In genomic region chr1:12604986-12605385, GRCh38 we compare ENCODE assay signal across 14 cellular contexts. TPM values are rescaled to one million over a fixed set of nuclear protein-coding genes. Genes with fewer than 3 reads are reported as not detected.
A peak's percentile ranks its signal among the peaks of the same experiment; 100 is the strongest.
DNase-seq lines count a peak whose midpoint lies in the region; ATAC-seq and TF ChIP-seq lines count a peak whose summit lies in the region.
"Had no signal": no experiment of that assay in that cellular context is flagged by ENCODE, and none has a peak within 500 bp of the region (broad histone marks: within the 10 kb centered on the region; RNA-seq: fewer than 3 reads in every experiment).

No MANE protein-coding gene starts in this region.

- intact Hi-C loops in activated CD8-positive, alpha-beta T cell treated with anti-CD3 and anti-CD28 coated beads for 36 hours (cut with micrococcal nuclease) = no loop called here
- intact Hi-C loops in IMR-90 (cut with micrococcal nuclease) = loop anchor here (1.0 kb wide), 1 partner anchor 11 kb away; no protein-coding TSS in a partner anchor

- no peak overlapping the region for H3K18ac ChIP-seq in IMR-90 (ENCODE audit: low read depth, low read length)

- no peak for DNase-seq in activated CD8-positive, alpha-beta T cell treated with anti-CD3 and anti-CD28 coated beads, Interleukin-2, amount 10 ng/mL, durations not matched to agents 7 days and 5 days
- no peak for DNase-seq in activated CD8-positive, alpha-beta T cell treated with anti-CD3 and anti-CD28 coated beads for 36 hours
- DNase-seq in IMR-90 (no peak), progenitor cell of endocrine pancreas (ENCODE audit: low spot score, unreplicated experiment) (no peak), NCI-H82 treated with DMSO at 0.1 percent for 48 hours (lab: John Stamatoyannopoulos, UW; ENCODE audit: unreplicated experiment) (no peak), A172 (ENCODE audit: low spot score) (no peak)
- DNase-seq in central memory CD8-positive, alpha-beta T cell (ENCODE audit: low spot score in 2 of 2) = no peak
- DNase-seq: 8988T, DMS79, NCI-H1436 treated with DMSO at 0.1 percent for 48 hours, NCI-H748 treated with DMSO at 0.1 percent for 48 hours had no signal

- peaks cover 76% of the 10 kb centered on the region for H3K4me1 Mint-ChIP-seq in activated CD8-positive, alpha-beta T cell treated with anti-CD3 and anti-CD28 coated beads, Interleukin-2, amount 10 ng/mL, durations not matched to agents 7 days and 5 days (ENCODE audit: low read depth)
- peaks cover 68% of the 10 kb centered on the region for H3K4me1 Mint-ChIP-seq in activated CD8-positive, alpha-beta T cell treated with anti-CD3 and anti-CD28 coated beads for 36 hours (ENCODE audit: low read depth)
- peaks cover 56% of the 10 kb centered on the region for H3K4me1 Mint-ChIP-seq in central memory CD8-positive, alpha-beta T cell
- H3K4me1 Mint-ChIP-seq in progenitor cell of endocrine pancreas (ENCODE audit: low read depth) = peaks cover 59% of the 10 kb centered on the region

- H3K4ac ChIP-seq in IMR-90 (ENCODE audit: low read depth, low read length) = peak overlapping the region; percentile 68; the same call in 1 of the 2 replicates

- peaks cover 15% of the 10 kb centered on the region for H3K9me1 ChIP-seq in IMR-90 (ENCODE audit: insufficient read depth, low read length)

- H3K9me3 ChIP-seq in IMR-90 (ENCODE audit: control insufficient read depth, insufficient read depth, low read length) = no peaks in the 10 kb centered on the region
- H3K9me3 ChIP-seq: gastroesophageal sphincter had no signal

- peak overlapping the region; percentile 73; the same call in 1 of the 2 replicates for H2AK5ac ChIP-seq in IMR-90 (ENCODE audit: low read depth, low read length)

- no peak overlapping the region for H3K4me2 ChIP-seq in IMR-90 (ENCODE audit: low read depth, low read length)

- H3K27me3 ChIP-seq in IMR-90 (ENCODE audit: control insufficient read depth, insufficient read depth, low read length) = no peaks in the 10 kb centered on the region
- H3K27me3 ChIP-seq: gastroesophageal sphincter had no signal

- H4K5ac ChIP-seq in IMR-90 (ENCODE audit: low read depth, low read length) = no peak overlapping the region

- dilution Hi-C loops in IMR-90 (cut with HindIII; ENCODE audit: low sequenced_read_pairs, unreplicated experiment) = no loop called here

- CTCF ChIA-PET in activated CD8-positive, alpha-beta T cell treated with anti-CD3 and anti-CD28 coated beads, Interleukin-2, amount 10 ng/mL, durations not matched to agents 7 days and 5 days (lab: Charles Lee) = interaction anchor here (1.3 to 4.6 kb wide), 4 partner anchors 14 to 332 kb away, joined by 3 to 103 read pairs (median 5); partner anchors contain the start of gene DHRS3
- CTCF ChIA-PET in activated CD8-positive, alpha-beta T cell treated with anti-CD3 and anti-CD28 coated beads for 36 hours (lab: Charles Lee) = interaction anchor here (3.2 kb wide), 1 partner anchor 11 kb away, joined by 23 read pairs; the partner anchor contains the start of gene DHRS3
- CTCF ChIA-PET in IMR-90 (lab: Yijun Ruan, JAX) = interaction anchor here (0.8 kb wide), 1 partner anchor 282 kb away, joined by 3 read pairs; no protein-coding TSS in a partner anchor

- H2BK5ac ChIP-seq in IMR-90 (ENCODE audit: low read depth, low read length, poor library complexity, severe bottlenecking) = no peak overlapping the region

- H4K20me1 ChIP-seq in IMR-90 (ENCODE audit: insufficient read depth, low read length) = peaks cover 9% of the 10 kb centered on the region; the same call in 1 of the 2 replicates

- no peak overlapping the region for H3K4me3 ChIP-seq in IMR-90 (ENCODE audit: insufficient read depth, low read depth, low read length)
- H3K4me3 ChIP-seq: gastroesophageal sphincter had no signal

- no peaks in the 10 kb centered on the region for H3K9me3 Mint-ChIP-seq in activated CD8-positive, alpha-beta T cell treated with anti-CD3 and anti-CD28 coated beads, Interleukin-2, amount 10 ng/mL, durations not matched to agents 7 days and 5 days (ENCODE audit: insufficient read depth)
- peaks cover 8% of the 10 kb centered on the region for H3K9me3 Mint-ChIP-seq in activated CD8-positive, alpha-beta T cell treated with anti-CD3 and anti-CD28 coated beads for 36 hours
- no peaks in the 10 kb centered on the region for H3K9me3 Mint-ChIP-seq in central memory CD8-positive, alpha-beta T cell
- peaks cover 3% of the 10 kb centered on the region for H3K9me3 Mint-ChIP-seq in progenitor cell of endocrine pancreas (ENCODE audit: low read depth)

- in situ Hi-C loops in IMR-90 (cut with MboI; ENCODE audit: low sequenced_read_pairs) = loop anchor here (25.0 kb wide), 1 partner anchor 193 kb away; no protein-coding TSS in a partner anchor

- H2AFZ ChIP-seq in IMR-90 (replicated peaks; ENCODE audit: low read length, poor library complexity) = no peak overlapping the region

- 0 out of 2 replicates have a peak, but pooled peaks cover 4% of the 10 kb centered on the region for H3K36me3 ChIP-seq in IMR-90 (ENCODE audit: control insufficient read depth, insufficient read depth, low read length)

- no TSS peak for BruUV-seq in IMR-90 (replicated peaks; lab: Mats Ljungman, UMichigan)

- H2BK120ac ChIP-seq in IMR-90 (ENCODE audit: low read depth, low read length) = no peak overlapping the region

- peak overlapping the region; percentile 52; the same call in 1 of the 3 replicates for H2BK15ac ChIP-seq in IMR-90 (ENCODE audit: low read depth, low read length)

- H3K4me3 Mint-ChIP-seq in activated CD8-positive, alpha-beta T cell treated with anti-CD3 and anti-CD28 coated beads, Interleukin-2, amount 10 ng/mL, durations not matched to agents 7 days and 5 days = no peak overlapping the region
- no peak overlapping the region for H3K4me3 Mint-ChIP-seq in activated CD8-positive, alpha-beta T cell treated with anti-CD3 and anti-CD28 coated beads for 36 hours
- H3K4me3 Mint-ChIP-seq in central memory CD8-positive, alpha-beta T cell = no peak overlapping the region
- no peak overlapping the region for H3K4me3 Mint-ChIP-seq in progenitor cell of endocrine pancreas (ENCODE audit: low read depth)

- no peak for TF ChIP-seq POLR2A in IMR-90 (IDR thresholded peaks at IDR 0.05; ENCODE audit: low read depth, low read length)

- H3K9ac ChIP-seq in IMR-90 (ENCODE audit: low read depth, low read length) = no peak overlapping the region

- peaks cover 31% of the 10 kb centered on the region for H3K4me1 ChIP-seq in IMR-90 (ENCODE audit: control insufficient read depth, insufficient read depth, low read length)

- H3K14ac ChIP-seq in IMR-90 (replicated peaks; ENCODE audit: low read depth, low read length) = peak overlapping the region; percentile 80; the same call in 1 of the 2 replicates

- H3K27ac ChIP-seq in IMR-90 (ENCODE audit: insufficient read depth, low read length) = no peak overlapping the region

- no peak overlapping the region for H3K23ac ChIP-seq in IMR-90 (ENCODE audit: low read depth, low read length)

- H3K56ac ChIP-seq in IMR-90 (ENCODE audit: extremely low read depth, insufficient read depth, low read length) = no peak overlapping the region

- H4K91ac ChIP-seq in IMR-90 (ENCODE audit: insufficient read depth, low read depth, low read length) = no peak overlapping the region

- no peak overlapping the region for H4K8ac ChIP-seq in IMR-90 (ENCODE audit: low read depth in 2 of 2, low read length in 2 of 2)

- H3K27ac Mint-ChIP-seq in activated CD8-positive, alpha-beta T cell treated with anti-CD3 and anti-CD28 coated beads, Interleukin-2, amount 10 ng/mL, durations not matched to agents 7 days and 5 days = peak overlapping the region; percentile 73
- no peak overlapping the region for H3K27ac Mint-ChIP-seq in activated CD8-positive, alpha-beta T cell treated with anti-CD3 and anti-CD28 coated beads for 36 hours
- peak overlapping the region; percentile 89 for H3K27ac Mint-ChIP-seq in central memory CD8-positive, alpha-beta T cell (ENCODE audit: low read depth)
- peak overlapping the region; percentile 96 for H3K27ac Mint-ChIP-seq in progenitor cell of endocrine pancreas

- peaks cover 70% of the 10 kb centered on the region for H3K36me3 Mint-ChIP-seq in activated CD8-positive, alpha-beta T cell treated with anti-CD3 and anti-CD28 coated beads, Interleukin-2, amount 10 ng/mL, durations not matched to agents 7 days and 5 days (ENCODE audit: low read depth)
- H3K36me3 Mint-ChIP-seq in activated CD8-positive, alpha-beta T cell treated with anti-CD3 and anti-CD28 coated beads for 36 hours (ENCODE audit: low read depth) = peaks cover 79% of the 10 kb centered on the region
- H3K36me3 Mint-ChIP-seq in central memory CD8-positive, alpha-beta T cell (ENCODE audit: insufficient read depth) = no peaks in the 10 kb centered on the region
- peaks cover 48% of the 10 kb centered on the region for H3K36me3 Mint-ChIP-seq in progenitor cell of endocrine pancreas (ENCODE audit: insufficient read depth)

- H2BK20ac ChIP-seq in IMR-90 (ENCODE audit: low read depth, low read length) = peak overlapping the region; percentile 74; the same call in 1 of the 2 replicates

- TF ChIP-seq CTCF in activated CD8-positive, alpha-beta T cell treated with anti-CD3 and anti-CD28 coated beads for 36 hours (IDR thresholded peaks at IDR 0.05) = no peak
- TF ChIP-seq CTCF in IMR-90 (conservative IDR thresholded peaks at IDR 0.05; ENCODE audit: low read depth, low read length) (no peak), progenitor cell of endocrine pancreas (IDR thresholded peaks at IDR 0.05; ENCODE audit: unreplicated experiment) (no peak)

- ATAC-seq in activated CD8-positive, alpha-beta T cell treated with anti-CD3 and anti-CD28 coated beads, Interleukin-2, amount 10 ng/mL, durations not matched to agents 7 days and 5 days = no peak
- ATAC-seq in activated CD8-positive, alpha-beta T cell treated with anti-CD3 and anti-CD28 coated beads for 36 hours = no peak
- ATAC-seq in IMR-90 (ENCODE audit: low read depth) (no peak), HG02642 (IDR thresholded peaks at IDR 0.05; ENCODE audit: poor library complexity, unreplicated experiment) (no peak)
- ATAC-seq in central memory CD8-positive, alpha-beta T cell (replicated peaks; ENCODE audit: extremely low read depth, poor library complexity, severe bottlenecking) = no peak

- H2AK9ac ChIP-seq in IMR-90 (replicated peaks; ENCODE audit: low read depth, low read length, poor library complexity) = no peak overlapping the region

- no CpG with 5 or more reads among the region's 9 CpGs for WGBS in IMR-90 (ENCODE audit: extremely low coverage in 2 of 2, insufficient read length in 1 of 2), 2 experiments

- H3K27me3 Mint-ChIP-seq in activated CD8-positive, alpha-beta T cell treated with anti-CD3 and anti-CD28 coated beads, Interleukin-2, amount 10 ng/mL, durations not matched to agents 7 days and 5 days (ENCODE audit: low read depth) = no peaks in the 10 kb centered on the region
- no peaks in the 10 kb centered on the region for H3K27me3 Mint-ChIP-seq in activated CD8-positive, alpha-beta T cell treated with anti-CD3 and anti-CD28 coated beads for 36 hours
- H3K27me3 Mint-ChIP-seq in central memory CD8-positive, alpha-beta T cell = no peaks in the 10 kb centered on the region
- no peaks in the 10 kb centered on the region for H3K27me3 Mint-ChIP-seq in progenitor cell of endocrine pancreas

- TF ChIP-seq RAD21 in IMR-90 (IDR thresholded peaks at IDR 0.05; ENCODE audit: low read length) = no peak

- POLR2A ChIA-PET in activated CD8-positive, alpha-beta T cell treated with anti-CD3 and anti-CD28 coated beads, Interleukin-2, amount 10 ng/mL, durations not matched to agents 7 days and 5 days (lab: Charles Lee) = interaction anchor here (0.7 to 2.6 kb wide), 6 partner anchors 9 to 516 kb away, joined by 3 to 36 read pairs (median 3); partner anchors contain the start of gene DHRS3
- POLR2A ChIA-PET in activated CD8-positive, alpha-beta T cell treated with anti-CD3 and anti-CD28 coated beads for 36 hours (lab: Charles Lee) = interaction anchor here (0.5 to 5.7 kb wide), 5 partner anchors 8 to 697 kb away, joined by 3 to 43 read pairs (median 3); partner anchors contain the start of gene DHRS3
- POLR2A ChIA-PET in IMR-90 (lab: Charles Lee; ENCODE audit: unreplicated experiment) = interaction anchor here (1.1 kb wide), 1 partner anchor 13 kb away, joined by 4 read pairs; the partner anchor contains the start of gene DHRS3

- H3K79me1 ChIP-seq in IMR-90 (ENCODE audit: low read depth in 1 of 2, low read length in 2 of 2) = peaks cover 11 to 28% of the 10 kb centered on the region in 2 experiments; a peak in 3 of 4 replicates

RNA-seq across cellular contexts. Expression of gene DHRS3, which starts 13.0 kb away (rescaled TPM):
- 10 to 100 TPM; 86.8 to 89.5 TPM for total RNA-seq in activated CD8-positive, alpha-beta T cell treated with anti-CD3 and anti-CD28 coated beads, Interleukin-2, amount 10 ng/mL, durations not matched to agents 7 days and 5 days
- total RNA-seq in activated CD8-positive, alpha-beta T cell treated with anti-CD3 and anti-CD28 coated beads for 36 hours = 100 to 1,000 TPM; 129 to 135 TPM
- total RNA-seq in IMR-90 (2012; rRNA removed) (11.4 and 14.5 TPM in 2 replicates), progenitor cell of endocrine pancreas (176 and 214 TPM in 2 replicates)
- 10.2 and 11.2 TPM in 2 replicates for polyA plus RNA-seq in IMR-90 (2012; rRNA removed)
- 9.9 and 24.8 TPM in 2 replicates for polyA plus RNA-seq in IMR-90 (2012; cell fraction: cytosol; rRNA removed)
- 16.2 and 25.0 TPM in 2 replicates for polyA plus RNA-seq in IMR-90 (2012; cell fraction: nucleus; rRNA removed; ENCODE audit: low replicate concordance)
- not detected in 2 replicates for total RNA-seq in A172 (2014; rRNA removed; shearing (Covaris generic))

RNA-seq across cellular contexts. Expression of gene AADACL4, which starts 38.9 kb away (rescaled TPM):
- total RNA-seq in activated CD8-positive, alpha-beta T cell treated with anti-CD3 and anti-CD28 coated beads, Interleukin-2, amount 10 ng/mL, durations not matched to agents 7 days and 5 days = not detected
- not detected for total RNA-seq in activated CD8-positive, alpha-beta T cell treated with anti-CD3 and anti-CD28 coated beads for 36 hours
- total RNA-seq in IMR-90 (2012; rRNA removed) = not detected in 2 replicates
- polyA plus RNA-seq in IMR-90 (2012; rRNA removed) = not detected in 2 replicates
- not detected in 2 replicates for polyA plus RNA-seq in IMR-90 (2012; cell fraction: cytosol; rRNA removed)
- 0.10 TPM in 1 of 2 replicates, not detected in the other for polyA plus RNA-seq in IMR-90 (2012; cell fraction: nucleus; rRNA removed; ENCODE audit: low replicate concordance)
- total RNA-seq in progenitor cell of endocrine pancreas = 0.24 TPM in 2 replicates
- total RNA-seq in A172 (2014; rRNA removed; shearing (Covaris generic)) = not detected in 2 replicates
- total RNA-seq: dermis microvascular lymphatic vessel endothelial cell, gastroesophageal sphincter had no signal

Comparison
In these comparisons a context has a peak if more than half of its experiments do, and no peak if none do; other contexts are left out.
1. RNA of gene DHRS3, which starts 13.0 kb away (total RNA-seq): 176 to 214 TPM in progenitor cell of endocrine pancreas, 129 to 135 TPM in activated CD8-positive, alpha-beta T cell treated with anti-CD3 and anti-CD28 coated beads for 36 hours, 86.8 to 89.5 TPM in activated CD8-positive, alpha-beta T cell treated with anti-CD3 and anti-CD28 coated beads, Interleukin-2, amount 10 ng/mL, durations not matched to agents 7 days and 5 days and 11.4 to 14.5 TPM in IMR-90; not detected in A172; every median in the first group is over 10 times any median in the second.